ENCODE assay signal across 1 cellular context in the genomic region with DNA sequence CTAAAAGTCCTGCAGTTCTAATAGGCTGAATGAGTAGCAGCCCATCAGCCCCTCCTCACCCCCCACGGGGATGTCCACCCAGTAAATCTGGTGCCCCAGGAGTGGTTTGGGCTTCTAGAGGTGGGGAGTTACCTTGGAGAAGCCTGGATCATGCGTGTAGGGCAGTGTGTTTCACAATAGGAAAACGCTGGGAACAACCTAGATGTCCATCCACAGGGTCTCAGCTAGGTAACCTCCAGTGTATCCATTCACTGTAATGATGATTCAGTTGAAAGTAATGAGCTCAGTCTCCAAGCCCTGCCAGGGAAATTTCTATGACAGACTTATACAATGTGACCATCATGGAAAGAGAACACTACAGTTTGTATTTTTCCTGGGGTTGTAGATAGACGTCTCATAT.
TF ChIP-seq lines count a peak whose summit lies in the region.

No MANE protein-coding gene starts in this region.

TF ChIP-seq in IMR-90, 13 proteins besides CTCF, POLR2A, EP300 and RAD21:
- TF ChIP-seq, protein P1, sequence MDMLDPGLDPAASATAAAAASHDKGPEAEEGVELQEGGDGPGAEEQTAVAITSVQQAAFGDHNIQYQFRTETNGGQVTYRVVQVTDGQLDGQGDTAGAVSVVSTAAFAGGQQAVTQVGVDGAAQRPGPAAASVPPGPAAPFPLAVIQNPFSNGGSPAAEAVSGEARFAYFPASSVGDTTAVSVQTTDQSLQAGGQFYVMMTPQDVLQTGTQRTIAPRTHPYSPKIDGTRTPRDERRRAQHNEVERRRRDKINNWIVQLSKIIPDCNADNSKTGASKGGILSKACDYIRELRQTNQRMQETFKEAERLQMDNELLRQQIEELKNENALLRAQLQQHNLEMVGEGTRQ (IDR thresholded peaks at IDR 0.05; ENCODE audit: low read depth, low read length): no peak
- peak; percentile 79 for TF ChIP-seq CEBPB (IDR thresholded peaks at IDR 0.05; ENCODE audit: low read depth, low read length)
- TF ChIP-seq BHLHE40 (IDR thresholded peaks at IDR 0.05; ENCODE audit: low read depth, low read length): no peak
- no peak for TF ChIP-seq RFX5 (IDR thresholded peaks at IDR 0.05; ENCODE audit: low read depth, low read length)
- TF ChIP-seq, protein P2, sequence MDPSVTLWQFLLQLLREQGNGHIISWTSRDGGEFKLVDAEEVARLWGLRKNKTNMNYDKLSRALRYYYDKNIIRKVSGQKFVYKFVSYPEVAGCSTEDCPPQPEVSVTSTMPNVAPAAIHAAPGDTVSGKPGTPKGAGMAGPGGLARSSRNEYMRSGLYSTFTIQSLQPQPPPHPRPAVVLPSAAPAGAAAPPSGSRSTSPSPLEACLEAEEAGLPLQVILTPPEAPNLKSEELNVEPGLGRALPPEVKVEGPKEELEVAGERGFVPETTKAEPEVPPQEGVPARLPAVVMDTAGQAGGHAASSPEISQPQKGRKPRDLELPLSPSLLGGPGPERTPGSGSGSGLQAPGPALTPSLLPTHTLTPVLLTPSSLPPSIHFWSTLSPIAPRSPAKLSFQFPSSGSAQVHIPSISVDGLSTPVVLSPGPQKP (IDR thresholded peaks at IDR 0.05; ENCODE audit: borderline replicate concordance, low read depth, low read length): no peak
TF ChIP-seq in IMR-90: peak in this region for 1.
